In genomic region chr12:6697584-6698351, GRCh38 we compare ENCODE assay signal across 8 cellular contexts. TPM values are rescaled to one million over a fixed set of nuclear protein-coding genes. Genes with fewer than 3 reads are reported as not detected.
DNase-seq lines count a peak whose midpoint lies in the region; TF ChIP-seq lines count a peak whose summit lies in the region.

No MANE protein-coding gene starts in this region.

- H3K27me3 Mint-ChIP-seq in nephron (ENCODE audit: low read depth), result peaks cover 40% of the 10 kb centered on the region
- H3K27me3 Mint-ChIP-seq in T-helper 2 cell treated with Interferon-gamma antibody and Interleukin-4, amounts not matched to agents 5 μg/mL and 100 μg/mL, for 36 hours (ENCODE audit: low read depth), result peaks cover 39% of the 10 kb centered on the region
- peaks cover 38% of the 10 kb centered on the region for H3K27me3 Mint-ChIP-seq in activated T-cell treated with anti-CD3 and anti-CD28 coated beads, Interleukin-2, amount 50 U/mL, for 24 hours

- no peaks in the 10 kb centered on the region for H3K36me3 ChIP-seq in GM06990 (ENCODE audit: control insufficient read depth, insufficient read depth, low read length)

- DNase-seq in AML-193 (lab: John Stamatoyannopoulos, UW) (peak; percentile 2 to 17), GM06990 (ENCODE audit: extremely low read depth, insufficient read length) (no peak), NCI-H69 (lab: John Stamatoyannopoulos, UW) (peak; percentile 62), cerebellum (ENCODE audit: low spot score) (peak; percentile 58), NCI-H187 treated with DMSO at 0.1 percent for 48 hours (lab: John Stamatoyannopoulos, UW) (no peak)
- DNase-seq in T-helper 2 cell treated with Interferon-gamma antibody and Interleukin-4, amounts not matched to agents 5 μg/mL and 100 μg/mL, for 36 hours (ENCODE audit: low spot score), result no peak
- DNase-seq in activated T-cell treated with anti-CD3 and anti-CD28 coated beads, Interleukin-2, amount 50 U/mL, for 24 hours, result no peak

- H3K27me3 ChIP-seq in GM06990 (replicated peaks; ENCODE audit: control insufficient read depth, insufficient read depth, low read length), result peaks cover 1% of the 10 kb centered on the region; the same call in 1 of the 2 replicates

- no peak overlapping the region for H3K4me3 ChIP-seq in GM06990 (replicated peaks; ENCODE audit: low read depth, low read length)

- peak overlapping the region in 1 of 3 experiments; percentile 38 for H3K27ac Mint-ChIP-seq in nephron
- H3K27ac Mint-ChIP-seq in T-helper 2 cell treated with Interferon-gamma antibody and Interleukin-4, amounts not matched to agents 5 μg/mL and 100 μg/mL, for 36 hours, result no peak overlapping the region
- no peak overlapping the region for H3K27ac Mint-ChIP-seq in activated T-cell treated with anti-CD3 and anti-CD28 coated beads, Interleukin-2, amount 50 U/mL, for 24 hours

- H3K9me3 Mint-ChIP-seq in nephron, result no peaks in the 10 kb centered on the region
- no peaks in the 10 kb centered on the region for H3K9me3 Mint-ChIP-seq in T-helper 2 cell treated with Interferon-gamma antibody and Interleukin-4, amounts not matched to agents 5 μg/mL and 100 μg/mL, for 36 hours
- H3K9me3 Mint-ChIP-seq in activated T-cell treated with anti-CD3 and anti-CD28 coated beads, Interleukin-2, amount 50 U/mL, for 24 hours, result no peaks in the 10 kb centered on the region

- peaks cover 14% of the 10 kb centered on the region for H3K4me1 Mint-ChIP-seq in nephron
- peaks cover 8% of the 10 kb centered on the region for H3K4me1 Mint-ChIP-seq in T-helper 2 cell treated with Interferon-gamma antibody and Interleukin-4, amounts not matched to agents 5 μg/mL and 100 μg/mL, for 36 hours (ENCODE audit: low read depth)
- peaks cover 17% of the 10 kb centered on the region for H3K4me1 Mint-ChIP-seq in activated T-cell treated with anti-CD3 and anti-CD28 coated beads, Interleukin-2, amount 50 U/mL, for 24 hours (ENCODE audit: low read depth)

- TF ChIP-seq CTCF in GM06990 (IDR thresholded peaks at IDR 0.05; ENCODE audit: insufficient read depth, low read length, poor library complexity, severe bottlenecking), result peak; percentile 71
- peak; percentile 29 to 50 (median 48) for TF ChIP-seq CTCF in nephron (IDR thresholded peaks at IDR 0.05; ENCODE audit: unreplicated experiment in 3 of 3)

- peaks cover 4% of the 10 kb centered on the region for H3K36me3 Mint-ChIP-seq in nephron (ENCODE audit: low read depth)
- no peaks in the 10 kb centered on the region for H3K36me3 Mint-ChIP-seq in T-helper 2 cell treated with Interferon-gamma antibody and Interleukin-4, amounts not matched to agents 5 μg/mL and 100 μg/mL, for 36 hours (ENCODE audit: low read depth)
- H3K36me3 Mint-ChIP-seq in activated T-cell treated with anti-CD3 and anti-CD28 coated beads, Interleukin-2, amount 50 U/mL, for 24 hours (ENCODE audit: low read depth), result no peaks in the 10 kb centered on the region

- peak overlapping the region; percentile 77 to 85 (median 77) for H3K4me3 Mint-ChIP-seq in nephron
- H3K4me3 Mint-ChIP-seq in T-helper 2 cell treated with Interferon-gamma antibody and Interleukin-4, amounts not matched to agents 5 μg/mL and 100 μg/mL, for 36 hours, result no peak overlapping the region
- H3K4me3 Mint-ChIP-seq in activated T-cell treated with anti-CD3 and anti-CD28 coated beads, Interleukin-2, amount 50 U/mL, for 24 hours, result no peak overlapping the region

RNA-seq across cellular contexts. Expression of gene PIANP, which starts 2.8 kb away (rescaled TPM):
- 1.7 TPM for total RNA-seq in cerebellum

RNA-seq across cellular contexts. Expression of gene ZNF384, which starts 8.6 kb away (rescaled TPM):
- 26.8 TPM for total RNA-seq in cerebellum

RNA-seq across cellular contexts. Expression of gene COPS7A, which starts 26.1 kb away (rescaled TPM):
- total RNA-seq in cerebellum, result 22.6 TPM

RNA-seq across cellular contexts. Expression of gene ING4, which starts 34.8 kb away (rescaled TPM):
- total RNA-seq in cerebellum, result 53.1 TPM

RNA-seq across cellular contexts. Expression of gene ACRBP, which starts 50.5 kb away (rescaled TPM):
- total RNA-seq in cerebellum, result 1.7 TPM

Comparison
In these comparisons a context has a peak if more than half of its experiments do, and no peak if none do; other contexts are left out.
1. DNase-seq: peak in AML-193 (2 of 2), NCI-H69 (single experiment) and cerebellum (single experiment); none in GM06990 (single experiment), T-helper 2 cell treated with Interferon-gamma antibody and Interleukin-4, amounts not matched to agents 5 μg/mL and 100 μg/mL, for 36 hours (single experiment), NCI-H187 treated with DMSO at 0.1 percent for 48 hours (single experiment) and activated T-cell treated with anti-CD3 and anti-CD28 coated beads, Interleukin-2, amount 50 U/mL, for 24 hours (single experiment).
2. H3K4me3 Mint-ChIP-seq: peak in nephron (3 of 3); none in T-helper 2 cell treated with Interferon-gamma antibody and Interleukin-4, amounts not matched to agents 5 μg/mL and 100 μg/mL, for 36 hours (single experiment) and activated T-cell treated with anti-CD3 and anti-CD28 coated beads, Interleukin-2, amount 50 U/mL, for 24 hours (single experiment).